In the genomic region with DNA sequence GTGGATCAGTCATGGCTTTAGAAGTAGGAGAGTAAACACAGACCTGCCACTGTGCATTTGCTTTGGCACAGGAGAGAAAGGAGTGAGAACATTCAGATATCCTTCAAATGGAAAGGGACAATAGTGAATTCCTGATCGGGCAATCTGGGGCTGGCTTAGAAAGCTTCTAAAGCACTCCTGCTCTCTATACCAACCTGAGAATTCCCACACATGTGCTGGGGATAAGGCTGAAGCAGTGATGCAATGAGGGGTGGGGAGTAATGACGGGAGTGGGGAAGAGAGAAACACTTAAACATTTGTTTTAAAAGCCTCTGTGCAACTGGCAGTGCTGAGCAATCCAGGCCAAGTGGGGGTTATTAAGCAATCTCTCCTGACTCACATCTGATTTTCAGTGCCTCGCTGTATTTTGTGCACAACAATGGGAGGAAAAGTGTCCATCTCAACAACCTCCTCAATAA, we compare ENCODE assay signal across 9 cellular contexts.
DNase-seq lines count a peak whose midpoint lies in the region; ATAC-seq and TF ChIP-seq lines count a peak whose summit lies in the region.
"Had no signal": no experiment of that assay in that cellular context is flagged by ENCODE, and none has a peak within 500 bp of the region (broad histone marks: within the 10 kb centered on the region; RNA-seq: fewer than 3 reads in every experiment).

No MANE protein-coding gene starts in this region.

- H3K9me3 ChIP-seq in SJSA1 (replicated peaks) = no peaks in the 10 kb centered on the region

- POLR2A ChIA-PET in activated CD8-positive, alpha-beta T cell treated with anti-CD3 and anti-CD28 coated beads for 36 hours (lab: Charles Lee) = no interaction called here
- POLR2A ChIA-PET in WTC11 (lab: Charles Lee) = interaction anchor here (1.1 kb wide), 1 partner anchor 100 kb away, joined by 3 read pairs; no protein-coding TSS in a partner anchor

- no peak for ATAC-seq in activated CD8-positive, alpha-beta T cell treated with anti-CD3 and anti-CD28 coated beads for 36 hours
- no peak for ATAC-seq in HG03520 (IDR thresholded peaks at IDR 0.05; ENCODE audit: unreplicated experiment)
- ATAC-seq in HG03280 (IDR thresholded peaks at IDR 0.05; ENCODE audit: unreplicated experiment) = no peak
- no peak for ATAC-seq in WTC11

- peaks cover 59% of the 10 kb centered on the region for H3K36me3 ChIP-seq in SJSA1

- H3K4me3 Mint-ChIP-seq in activated CD8-positive, alpha-beta T cell treated with anti-CD3 and anti-CD28 coated beads for 36 hours = no peak overlapping the region
- H3K4me3 Mint-ChIP-seq in WTC11 = no peak overlapping the region

- DNase-seq in GM04503 (ENCODE audit: low read depth) (peak; percentile 90), SJSA1 (ENCODE audit: low read depth in 1 of 2, low spot score in 2 of 2) (peak; percentile 37 to 58), fibroblast of mammary gland (ENCODE audit: low read depth) (peak; percentile 99), putamen (ENCODE audit: low spot score) (peak; percentile 47), WTC11 (ENCODE audit: low spot score) (no peak)
- no peak for DNase-seq in activated CD8-positive, alpha-beta T cell treated with anti-CD3 and anti-CD28 coated beads for 36 hours
- DNase-seq: NCI-H1105 treated with DMSO at 0.1 percent for 48 hours had no signal

- no peaks in the 10 kb centered on the region for H3K27me3 Mint-ChIP-seq in activated CD8-positive, alpha-beta T cell treated with anti-CD3 and anti-CD28 coated beads for 36 hours
- no peaks in the 10 kb centered on the region for H3K27me3 Mint-ChIP-seq in WTC11 (ENCODE audit: low read depth)

- no peak for TF ChIP-seq CTCF in fibroblast of mammary gland (conservative IDR thresholded peaks at IDR 0.05; ENCODE audit: control insufficient read depth, insufficient read depth, low read depth, low read length)
- TF ChIP-seq CTCF in activated CD8-positive, alpha-beta T cell treated with anti-CD3 and anti-CD28 coated beads for 36 hours (IDR thresholded peaks at IDR 0.05) = no peak
- TF ChIP-seq CTCF in WTC11 (IDR thresholded peaks at IDR 0.05) = no peak

- H3K4me3 ChIP-seq in SJSA1 (no peak overlapping the region), fibroblast of mammary gland (ENCODE audit: control insufficient read depth, low read depth, low read length) (peak overlapping the region; percentile 14)

- H3K27me3 ChIP-seq in SJSA1 (replicated peaks) = no peaks in the 10 kb centered on the region

- peaks cover 20% of the 10 kb centered on the region for H3K4me1 ChIP-seq in SJSA1 (replicated peaks)

- intact Hi-C loops in activated CD8-positive, alpha-beta T cell treated with anti-CD3 and anti-CD28 coated beads for 36 hours (cut with micrococcal nuclease) = no loop called here

- H3K36me3 Mint-ChIP-seq in activated CD8-positive, alpha-beta T cell treated with anti-CD3 and anti-CD28 coated beads for 36 hours (ENCODE audit: low read depth) = peaks cover 18% of the 10 kb centered on the region
- H3K36me3 Mint-ChIP-seq in WTC11 = peaks cover 40% of the 10 kb centered on the region

- peak overlapping the region; percentile 43 for H3K27ac ChIP-seq in SJSA1

- no peaks in the 10 kb centered on the region for H3K9me3 Mint-ChIP-seq in activated CD8-positive, alpha-beta T cell treated with anti-CD3 and anti-CD28 coated beads for 36 hours
- no peaks in the 10 kb centered on the region for H3K9me3 Mint-ChIP-seq in WTC11

- peaks cover 34% of the 10 kb centered on the region for H3K4me1 Mint-ChIP-seq in activated CD8-positive, alpha-beta T cell treated with anti-CD3 and anti-CD28 coated beads for 36 hours (ENCODE audit: low read depth)
- no peaks in the 10 kb centered on the region for H3K4me1 Mint-ChIP-seq in WTC11

- CTCF ChIA-PET in activated CD8-positive, alpha-beta T cell treated with anti-CD3 and anti-CD28 coated beads for 36 hours (lab: Charles Lee) = interaction anchor here (1.5 to 7.5 kb wide), 8 partner anchors 11 to 278 kb away, joined by 4 to 140 read pairs (median 57); no protein-coding TSS in a partner anchor
- CTCF ChIA-PET in WTC11 (lab: Charles Lee) = interaction anchor here (0.5 kb wide), 1 partner anchor 88 kb away, joined by 3 read pairs; no protein-coding TSS in a partner anchor

- H3K27ac Mint-ChIP-seq in activated CD8-positive, alpha-beta T cell treated with anti-CD3 and anti-CD28 coated beads for 36 hours = no peak overlapping the region
- no peak overlapping the region for H3K27ac Mint-ChIP-seq in WTC11

TF ChIP-seq in WTC11, 78 proteins besides CTCF, POLR2A, EP300 and RAD21 (continues in another document):
- TF ChIP-seq MXD4 (CRISPR knock-in tag; IDR thresholded peaks at IDR 0.05; ENCODE audit: borderline replicate concordance) (no peak), ZNF317 (CRISPR knock-in tag; IDR thresholded peaks at IDR 0.05; ENCODE audit: borderline replicate concordance, low read depth) (no peak), ZNF416 (CRISPR knock-in tag; IDR thresholded peaks at IDR 0.05) (no peak), PRRX2 (CRISPR knock-in tag; IDR thresholded peaks at IDR 0.05) (no peak), FOXP4 (CRISPR knock-in tag; IDR thresholded peaks at IDR 0.05) (no peak), ZNF425 (CRISPR knock-in tag; conservative IDR thresholded peaks at IDR 0.05) (no peak), NR2C2 (CRISPR knock-in tag; IDR thresholded peaks at IDR 0.05) (no peak), SOX15 (CRISPR knock-in tag; IDR thresholded peaks at IDR 0.05) (no peak)
- TF ChIP-seq, protein P1, sequence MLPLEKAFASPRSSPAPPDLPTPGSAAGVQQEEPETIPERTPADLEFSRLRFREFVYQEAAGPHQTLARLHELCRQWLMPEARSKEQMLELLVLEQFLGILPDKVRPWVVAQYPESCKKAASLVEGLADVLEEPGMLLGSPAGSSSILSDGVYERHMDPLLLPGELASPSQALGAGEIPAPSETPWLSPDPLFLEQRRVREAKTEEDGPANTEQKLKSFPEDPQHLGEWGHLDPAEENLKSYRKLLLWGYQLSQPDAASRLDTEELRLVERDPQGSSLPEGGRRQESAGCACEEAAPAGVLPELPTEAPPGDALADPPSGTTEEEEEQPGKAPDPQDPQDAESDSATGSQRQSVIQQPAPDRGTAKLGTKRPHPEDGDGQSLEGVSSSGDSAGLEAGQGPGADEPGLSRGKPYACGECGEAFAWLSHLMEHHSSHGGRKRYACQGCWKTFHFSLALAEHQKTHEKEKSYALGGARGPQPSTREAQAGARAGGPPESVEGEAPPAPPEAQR (CRISPR knock-in tag; IDR thresholded peaks at IDR 0.05) = no peak
- TF ChIP-seq, protein P2, sequence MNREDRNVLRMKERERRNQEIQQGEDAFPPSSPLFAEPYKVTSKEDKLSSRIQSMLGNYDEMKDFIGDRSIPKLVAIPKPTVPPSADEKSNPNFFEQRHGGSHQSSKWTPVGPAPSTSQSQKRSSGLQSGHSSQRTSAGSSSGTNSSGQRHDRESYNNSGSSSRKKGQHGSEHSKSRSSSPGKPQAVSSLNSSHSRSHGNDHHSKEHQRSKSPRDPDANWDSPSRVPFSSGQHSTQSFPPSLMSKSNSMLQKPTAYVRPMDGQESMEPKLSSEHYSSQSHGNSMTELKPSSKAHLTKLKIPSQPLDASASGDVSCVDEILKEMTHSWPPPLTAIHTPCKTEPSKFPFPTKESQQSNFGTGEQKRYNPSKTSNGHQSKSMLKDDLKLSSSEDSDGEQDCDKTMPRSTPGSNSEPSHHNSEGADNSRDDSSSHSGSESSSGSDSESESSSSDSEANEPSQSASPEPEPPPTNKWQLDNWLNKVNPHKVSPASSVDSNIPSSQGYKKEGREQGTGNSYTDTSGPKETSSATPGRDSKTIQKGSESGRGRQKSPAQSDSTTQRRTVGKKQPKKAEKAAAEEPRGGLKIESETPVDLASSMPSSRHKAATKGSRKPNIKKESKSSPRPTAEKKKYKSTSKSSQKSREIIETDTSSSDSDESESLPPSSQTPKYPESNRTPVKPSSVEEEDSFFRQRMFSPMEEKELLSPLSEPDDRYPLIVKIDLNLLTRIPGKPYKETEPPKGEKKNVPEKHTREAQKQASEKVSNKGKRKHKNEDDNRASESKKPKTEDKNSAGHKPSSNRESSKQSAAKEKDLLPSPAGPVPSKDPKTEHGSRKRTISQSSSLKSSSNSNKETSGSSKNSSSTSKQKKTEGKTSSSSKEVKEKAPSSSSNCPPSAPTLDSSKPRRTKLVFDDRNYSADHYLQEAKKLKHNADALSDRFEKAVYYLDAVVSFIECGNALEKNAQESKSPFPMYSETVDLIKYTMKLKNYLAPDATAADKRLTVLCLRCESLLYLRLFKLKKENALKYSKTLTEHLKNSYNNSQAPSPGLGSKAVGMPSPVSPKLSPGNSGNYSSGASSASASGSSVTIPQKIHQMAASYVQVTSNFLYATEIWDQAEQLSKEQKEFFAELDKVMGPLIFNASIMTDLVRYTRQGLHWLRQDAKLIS (CRISPR knock-in tag; IDR thresholded peaks at IDR 0.05; ENCODE audit: borderline replicate concordance) = no peak

Comparison
In these comparisons a context has a peak if more than half of its experiments do, and no peak if none do; other contexts are left out.
1. DNase-seq: peak in GM04503 (single experiment), SJSA1 (2 of 2), fibroblast of mammary gland (single experiment) and putamen (single experiment); none in activated CD8-positive, alpha-beta T cell treated with anti-CD3 and anti-CD28 coated beads for 36 hours (single experiment) and WTC11 (single experiment).